1 cellular context compared by ENCODE assay signal in the genomic region with DNA sequence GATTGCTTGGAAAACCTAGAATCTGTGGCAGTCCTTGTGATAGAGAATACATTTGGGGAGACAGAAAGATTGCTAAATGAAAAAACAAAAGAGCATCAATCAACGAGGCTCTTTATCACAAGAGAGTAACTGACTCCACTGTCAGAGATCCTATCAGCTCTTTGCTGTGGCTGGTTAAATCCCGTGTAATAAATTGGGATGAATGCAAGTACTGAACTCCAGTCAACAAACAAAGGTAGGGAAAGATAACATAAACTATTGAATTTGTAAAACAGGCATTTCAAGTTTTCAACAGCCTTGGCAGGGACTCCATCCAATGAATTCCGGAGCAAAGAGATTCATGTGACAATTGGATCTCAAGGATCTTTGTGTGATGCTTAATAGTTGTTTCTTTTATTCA.
TF ChIP-seq lines count a peak whose summit lies in the region.

No MANE protein-coding gene starts in this region.

TF ChIP-seq in HCT116, 20 proteins besides CTCF, POLR2A, EP300 and RAD21 (continued from another document):
- TF ChIP-seq, protein P1, sequence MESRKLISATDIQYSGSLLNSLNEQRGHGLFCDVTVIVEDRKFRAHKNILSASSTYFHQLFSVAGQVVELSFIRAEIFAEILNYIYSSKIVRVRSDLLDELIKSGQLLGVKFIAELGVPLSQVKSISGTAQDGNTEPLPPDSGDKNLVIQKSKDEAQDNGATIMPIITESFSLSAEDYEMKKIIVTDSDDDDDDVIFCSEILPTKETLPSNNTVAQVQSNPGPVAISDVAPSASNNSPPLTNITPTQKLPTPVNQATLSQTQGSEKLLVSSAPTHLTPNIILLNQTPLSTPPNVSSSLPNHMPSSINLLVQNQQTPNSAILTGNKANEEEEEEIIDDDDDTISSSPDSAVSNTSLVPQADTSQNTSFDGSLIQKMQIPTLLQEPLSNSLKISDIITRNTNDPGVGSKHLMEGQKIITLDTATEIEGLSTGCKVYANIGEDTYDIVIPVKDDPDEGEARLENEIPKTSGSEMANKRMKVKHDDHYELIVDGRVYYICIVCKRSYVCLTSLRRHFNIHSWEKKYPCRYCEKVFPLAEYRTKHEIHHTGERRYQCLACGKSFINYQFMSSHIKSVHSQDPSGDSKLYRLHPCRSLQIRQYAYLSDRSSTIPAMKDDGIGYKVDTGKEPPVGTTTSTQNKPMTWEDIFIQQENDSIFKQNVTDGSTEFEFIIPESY (IDR thresholded peaks at IDR 0.05; ENCODE audit: extremely low read depth, insufficient replicate concordance, low read length): no peak
- TF ChIP-seq SIN3A (IDR thresholded peaks at IDR 0.05; ENCODE audit: low read depth): no peak
- no peak for TF ChIP-seq ELF1 (IDR thresholded peaks at IDR 0.05; ENCODE audit: borderline replicate concordance, low read depth)
- no peak for TF ChIP-seq REST (IDR thresholded peaks at IDR 0.05; ENCODE audit: low read depth)
- no peak for TF ChIP-seq EZH2 (IDR thresholded peaks at IDR 0.05)
- TF ChIP-seq CEBPB (IDR thresholded peaks at IDR 0.05; ENCODE audit: low read depth): no peak
- TF ChIP-seq ZNF274 (IDR thresholded peaks at IDR 0.05; ENCODE audit: low read depth, low read length): no peak
